In genomic region chr13:49218493-49219051, GRCh38 we compare ENCODE assay signal across 1 cellular context.
TF ChIP-seq lines count a peak whose summit lies in the region.

No MANE protein-coding gene starts in this region.

TF ChIP-seq in HepG2, 621 proteins besides CTCF, POLR2A, EP300 and RAD21:
- TF ChIP-seq FOSL2 (CRISPR knock-in tag; IDR thresholded peaks at IDR 0.05) (no peak), GLMP (CRISPR knock-in tag; IDR thresholded peaks at IDR 0.05; ENCODE audit: borderline replicate concordance) (no peak), KMT2A (CRISPR knock-in tag; IDR thresholded peaks at IDR 0.05) (no peak), FUBP1 (CRISPR knock-in tag; IDR thresholded peaks at IDR 0.05; ENCODE audit: borderline replicate concordance) (no peak), KAT7 (CRISPR knock-in tag; IDR thresholded peaks at IDR 0.05; ENCODE audit: borderline replicate concordance) (no peak), ZNF235 (CRISPR knock-in tag; IDR thresholded peaks at IDR 0.05; ENCODE audit: borderline replicate concordance) (no peak), ZNF350 (CRISPR knock-in tag; IDR thresholded peaks at IDR 0.05; ENCODE audit: borderline replicate concordance, low read depth) (no peak), ZMAT3 (CRISPR knock-in tag; conservative IDR thresholded peaks at IDR 0.05) (no peak), SOX5 (CRISPR knock-in tag; IDR thresholded peaks at IDR 0.05; ENCODE audit: borderline replicate concordance) (no peak), ZNF589 (CRISPR knock-in tag; conservative IDR thresholded peaks at IDR 0.05) (no peak), ZFP37 (CRISPR knock-in tag; IDR thresholded peaks at IDR 0.05; ENCODE audit: borderline replicate concordance) (no peak), ZNF280D (CRISPR knock-in tag; IDR thresholded peaks at IDR 0.05) (no peak), EZH2 (conservative IDR thresholded peaks at IDR 0.05; ENCODE audit: low read depth, low read length) (no peak)
